ENCODE assay signal across 20 cellular contexts in the genomic region with DNA sequence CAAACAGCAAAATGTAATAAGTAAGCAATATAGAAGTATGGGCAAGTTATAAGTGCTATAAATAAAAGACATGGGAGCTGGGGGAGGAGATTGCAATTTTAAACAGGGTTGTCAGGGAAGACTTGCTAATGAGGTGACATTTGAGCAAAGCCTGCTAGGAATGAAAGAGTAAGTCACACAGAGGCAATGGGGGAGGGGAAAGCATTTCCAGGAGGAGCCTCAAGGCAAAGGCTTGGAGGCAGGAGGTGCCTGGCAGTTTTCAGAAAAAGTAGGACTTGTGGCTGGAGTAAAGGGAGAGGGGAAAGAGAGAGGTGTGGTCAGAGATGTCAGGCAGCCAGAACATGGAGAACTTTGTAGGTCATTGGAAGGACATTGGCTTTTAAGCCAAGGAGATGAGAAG.
DNase-seq lines count a peak whose midpoint lies in the region; ATAC-seq and TF ChIP-seq lines count a peak whose summit lies in the region.
"Had no signal": no experiment of that assay in that cellular context is flagged by ENCODE, and none has a peak within 500 bp of the region (broad histone marks: within the 10 kb centered on the region; RNA-seq: fewer than 3 reads in every experiment).

No MANE protein-coding gene starts in this region.

- no peaks in the 10 kb centered on the region for H3F3A ChIP-seq in neural progenitor cell (ENCODE audit: low read depth)

- H3K4me1 ChIP-seq in neural progenitor cell: peaks cover 17% of the 10 kb centered on the region
- H3K4me1 ChIP-seq: HAP-1 had no signal

- H3K27me3 Mint-ChIP-seq in WTC11 (ENCODE audit: low read depth) (no peaks in the 10 kb centered on the region), neural progenitor cell (ENCODE audit: insufficient read depth, low read depth) (no peaks in the 10 kb centered on the region)
- H3K27me3 Mint-ChIP-seq in activated naive CD4-positive, alpha-beta T cell treated with anti-CD3 and anti-CD28 coated beads for 36 hours (ENCODE audit: low read depth): peaks cover 3% of the 10 kb centered on the region

- peak; percentile 75 for ATAC-seq in WTC11
- ATAC-seq: Panc1 had no signal

- H3K9me3 ChIP-seq in neural progenitor cell (ENCODE audit: low read depth) (no peaks in the 10 kb centered on the region), WERI-Rb-1 (ENCODE audit: severe bottlenecking) (no peaks in the 10 kb centered on the region)
- H3K9me3 ChIP-seq: HAP-1 had no signal

- H3K4me1 Mint-ChIP-seq in WTC11 (peaks cover 38% of the 10 kb centered on the region), neural progenitor cell (peaks cover 9% of the 10 kb centered on the region)
- peaks cover 12% of the 10 kb centered on the region for H3K4me1 Mint-ChIP-seq in activated naive CD4-positive, alpha-beta T cell treated with anti-CD3 and anti-CD28 coated beads for 36 hours (ENCODE audit: low read depth)

- no peaks in the 10 kb centered on the region for H3K9me3 Mint-ChIP-seq in WTC11
- no peaks in the 10 kb centered on the region for H3K9me3 Mint-ChIP-seq in neural progenitor cell
- H3K9me3 Mint-ChIP-seq in activated naive CD4-positive, alpha-beta T cell treated with anti-CD3 and anti-CD28 coated beads for 36 hours: no peaks in the 10 kb centered on the region

- peak overlapping the region; percentile 1; the same call in 1 of the 2 replicates for H3K4me3 Mint-ChIP-seq in WTC11
- H3K4me3 Mint-ChIP-seq in neural progenitor cell: no peak overlapping the region
- no peak overlapping the region for H3K4me3 Mint-ChIP-seq in activated naive CD4-positive, alpha-beta T cell treated with anti-CD3 and anti-CD28 coated beads for 36 hours
- H3K4me3 Mint-ChIP-seq: CD14-positive monocyte had no signal

- no peaks in the 10 kb centered on the region for H3K27me3 ChIP-seq in neural progenitor cell
- no peaks in the 10 kb centered on the region for H3K27me3 ChIP-seq in WERI-Rb-1 (ENCODE audit: insufficient read depth, low read depth, severe bottlenecking)

- H3K27ac Mint-ChIP-seq in WTC11: peak overlapping the region; percentile 1; the same call in 1 of the 2 replicates
- peak overlapping the region; percentile 35 for H3K27ac Mint-ChIP-seq in neural progenitor cell
- no peak overlapping the region for H3K27ac Mint-ChIP-seq in activated naive CD4-positive, alpha-beta T cell treated with anti-CD3 and anti-CD28 coated beads for 36 hours
- H3K27ac Mint-ChIP-seq: CD14-positive monocyte had no signal

- CTCF ChIA-PET in WTC11 (lab: Charles Lee): interaction anchor here (1.1 to 1.4 kb wide), 2 partner anchors 15 to 31 kb away, joined by 3 to 5 read pairs; no protein-coding TSS in a partner anchor
- CTCF ChIA-PET in activated naive CD4-positive, alpha-beta T cell treated with anti-CD3 and anti-CD28 coated beads for 36 hours (lab: Charles Lee): no interaction called here

- no peak for TF ChIP-seq CTCF in WTC11 (IDR thresholded peaks at IDR 0.05)
- TF ChIP-seq CTCF in neural progenitor cell (IDR thresholded peaks at IDR 0.05): no peak
- no peak for TF ChIP-seq CTCF in WERI-Rb-1 (IDR thresholded peaks at IDR 0.05; ENCODE audit: low read depth, low read length)

- POLR2A ChIA-PET in WTC11 (lab: Charles Lee): no interaction called here

- H3K36me3 Mint-ChIP-seq in WTC11 (no peaks in the 10 kb centered on the region), neural progenitor cell (no peaks in the 10 kb centered on the region)
- H3K36me3 Mint-ChIP-seq in activated naive CD4-positive, alpha-beta T cell treated with anti-CD3 and anti-CD28 coated beads for 36 hours (ENCODE audit: low read depth): no peaks in the 10 kb centered on the region
- H3K36me3 Mint-ChIP-seq: CD14-positive monocyte had no signal

- DNase-seq in ELF-1 (ENCODE audit: low read depth, low spot score) (peak; percentile 85), WTC11 (ENCODE audit: low spot score) (peak; percentile 23), iPS-NIHi11 (ENCODE audit: low spot score) (peak; percentile 27), neural progenitor cell (ENCODE audit: low spot score) (peak; percentile 36), WERI-Rb-1 (no peak), DMS79 (lab: John Stamatoyannopoulos, UW) (no peak)
- no peak for DNase-seq in activated naive CD4-positive, alpha-beta T cell treated with anti-CD3 and anti-CD28 coated beads for 36 hours
- no peak for DNase-seq in stimulated activated naive CD4-positive, alpha-beta T cell (lab: John Stamatoyannopoulos, UW)
- DNase-seq: KBM-7, MM.1S, NCI-H1092, NCI-H1436 treated with DMSO at 0.1 percent for 48 hours, NCI-H1930, NCI-H510A, NCI-H748 treated with DMSO at 0.1 percent for 48 hours, SIG-M5 had no signal

- H3K4me3 ChIP-seq in neural progenitor cell: no peak overlapping the region
- no peak overlapping the region for H3K4me3 ChIP-seq in WERI-Rb-1 (ENCODE audit: low read depth, low read length)
- H3K4me3 ChIP-seq: HAP-1 had no signal

- H3K79me2 ChIP-seq in neural progenitor cell (ENCODE audit: low read depth): no peaks in the 10 kb centered on the region

- no peak overlapping the region for H3K4me2 ChIP-seq in neural progenitor cell

- intact Hi-C loops in activated naive CD4-positive, alpha-beta T cell treated with anti-CD3 and anti-CD28 coated beads for 36 hours (cut with micrococcal nuclease): loop anchor here (10.0 kb wide), 1 partner anchor 825 kb away; no protein-coding TSS in a partner anchor

- no peaks in the 10 kb centered on the region for H4K20me1 ChIP-seq in neural progenitor cell (ENCODE audit: low read depth)

- H3K36me3 ChIP-seq in neural progenitor cell: no peaks in the 10 kb centered on the region
- no peaks in the 10 kb centered on the region for H3K36me3 ChIP-seq in WERI-Rb-1
- H3K36me3 ChIP-seq: HAP-1 had no signal

- no peak overlapping the region for H3K27ac ChIP-seq in neural progenitor cell
- no peak overlapping the region for H3K27ac ChIP-seq in WERI-Rb-1
- H3K27ac ChIP-seq: HL-60 had no signal

- no peak overlapping the region for H3K9ac ChIP-seq in neural progenitor cell

- peak overlapping the region; percentile 67 for H2AFZ ChIP-seq in neural progenitor cell (replicated peaks)

TF ChIP-seq in WTC11, 78 proteins besides CTCF, POLR2A, EP300 and RAD21:
- no peak for TF ChIP-seq ZNF317 (CRISPR knock-in tag; IDR thresholded peaks at IDR 0.05; ENCODE audit: borderline replicate concordance, low read depth)
- no peak for TF ChIP-seq TCF7 (CRISPR knock-in tag; IDR thresholded peaks at IDR 0.05; ENCODE audit: low read depth)
- TF ChIP-seq, protein P1, sequence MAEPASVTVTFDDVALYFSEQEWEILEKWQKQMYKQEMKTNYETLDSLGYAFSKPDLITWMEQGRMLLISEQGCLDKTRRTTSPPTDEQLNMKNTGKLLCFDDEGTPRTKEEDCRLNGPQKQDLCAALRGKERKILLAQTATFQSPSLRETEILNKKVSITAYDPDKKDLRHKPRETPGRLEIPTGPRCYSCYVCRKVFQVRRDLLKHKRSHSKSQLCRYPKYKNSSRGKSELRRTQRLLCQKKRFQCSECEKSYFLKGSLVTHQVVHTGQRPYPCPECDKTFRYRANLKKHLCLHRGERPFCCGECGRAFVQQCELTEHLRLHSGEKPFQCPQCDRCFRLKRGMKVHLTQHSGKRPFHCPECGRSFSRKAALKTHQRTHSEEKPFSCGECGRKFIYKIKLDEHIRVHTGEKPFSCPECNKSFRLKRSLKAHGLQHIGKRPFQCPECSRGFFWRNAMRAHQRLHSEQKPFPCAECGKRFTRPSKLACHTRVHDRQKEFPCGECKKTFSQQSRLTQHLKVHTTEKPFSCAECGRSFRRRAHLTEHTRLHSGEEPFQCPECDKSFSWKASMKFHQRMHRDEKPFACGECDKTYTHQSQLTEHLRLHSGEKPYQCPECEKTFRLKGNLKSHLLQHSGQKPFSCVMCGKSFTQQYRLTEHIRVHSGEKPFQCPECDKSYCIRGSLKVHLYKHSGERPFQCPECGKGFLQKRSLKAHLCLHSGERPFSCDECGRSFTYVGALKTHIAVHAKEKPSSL (CRISPR knock-in tag; conservative IDR thresholded peaks at IDR 0.05): no peak
- TF ChIP-seq NFE2L1 (CRISPR knock-in tag; IDR thresholded peaks at IDR 0.05): no peak

Comparison
In these comparisons a context has a peak if more than half of its experiments do, and no peak if none do; other contexts are left out.
1. DNase-seq: peak in ELF-1 (single experiment), WTC11 (single experiment), iPS-NIHi11 (single experiment) and neural progenitor cell (single experiment); none in activated naive CD4-positive, alpha-beta T cell treated with anti-CD3 and anti-CD28 coated beads for 36 hours (single experiment), stimulated activated naive CD4-positive, alpha-beta T cell (0 of 6), WERI-Rb-1 (single experiment) and DMS79 (single experiment).